ENCODE assay signal across 9 cellular contexts in genomic region chr16:31441956-31442355, GRCh38. TPM values are rescaled to one million over a fixed set of nuclear protein-coding genes. Genes with fewer than 3 reads are reported as not detected.
DNase-seq lines count a peak whose midpoint lies in the region; ATAC-seq and TF ChIP-seq lines count a peak whose summit lies in the region.
"Had no signal": no experiment of that assay in that cellular context is flagged by ENCODE, and none has a peak within 500 bp of the region (broad histone marks: within the 10 kb centered on the region; RNA-seq: fewer than 3 reads in every experiment).

No MANE protein-coding gene starts in this region.

- peaks cover 17% of the 10 kb centered on the region for H3K36me3 Mint-ChIP-seq in Calu3 (ENCODE audit: insufficient read depth, unreplicated experiment)
- no peaks in the 10 kb centered on the region for H3K36me3 Mint-ChIP-seq in activated B cell treated with CpG ODN at 0.5 μM for 24 hours (ENCODE audit: low read depth)

- WGBS in gastroesophageal sphincter (ENCODE audit: low coverage in 1 of 2), 2 donors: 65 to 67% methylated on average over 15 to 24 of the region's 34 CpGs

- intact Hi-C loops in Calu3 (cut with micrococcal nuclease; ENCODE audit: unreplicated experiment): loop anchor here (5.0 kb wide), 2 partner anchors 55 to 240 kb away; partner anchors contain the start of gene PYCARD
- intact Hi-C loops in activated B cell treated with CpG ODN at 0.5 μM for 24 hours (cut with micrococcal nuclease): loop anchor here (2.0 to 5.0 kb wide), 3 partner anchors 17 to 370 kb away; partner anchors contain the start of genes ARMC5, ZNF646 and ZNF668
- intact Hi-C loops in gastrocnemius medialis (cut with DNase I; ENCODE audit: low total_unique reads): loop anchor here (2.0 to 5.0 kb wide), 2 partner anchors 225 to 457 kb away; partner anchors contain the start of genes HSD3B7 and PYDC1

- CTCF ChIA-PET in Calu3 (lab: Charles Lee) (interaction anchor here (0.6 to 1.3 kb wide), 5 partner anchors 16 to 325 kb away, joined by 3 to 5 read pairs (median 4); partner anchors contain the start of gene ARMC5), activated B cell treated with CpG ODN at 0.5 μM for 24 hours (lab: Charles Lee) (interaction anchor here (0.8 to 5.1 kb wide), 5 partner anchors 12 to 458 kb away, joined by 3 to 27 read pairs (median 3); partner anchors contain the start of genes HSD3B7, ZNF646 and ZNF668)

- no peak for TF ChIP-seq EP300 in gastroesophageal sphincter (IDR thresholded peaks at IDR 0.05)

- H3K27me3 ChIP-seq in gastroesophageal sphincter (no peaks in the 10 kb centered on the region), gastrocnemius medialis (no peaks in the 10 kb centered on the region)

- DNase-seq in Calu3 (no peak), activated B cell treated with CpG ODN at 0.5 μM for 24 hours (no peak), gastrocnemius medialis (peak in 1 of 2 donors; percentile 16), NCI-H1417 treated with DMSO at 0.1 percent for 48 hours (lab: John Stamatoyannopoulos, UW) (no peak), LoVo (ENCODE audit: low spot score) (no peak), NCI-H524 (lab: John Stamatoyannopoulos, UW) (no peak)

- H3K27ac Mint-ChIP-seq in Calu3 (ENCODE audit: unreplicated experiment) (peak overlapping the region; percentile 62), activated B cell treated with CpG ODN at 0.5 μM for 24 hours (no peak overlapping the region)

- no peaks in the 10 kb centered on the region for H3K9me3 Mint-ChIP-seq in Calu3 (ENCODE audit: low read depth, unreplicated experiment)
- no peaks in the 10 kb centered on the region for H3K9me3 Mint-ChIP-seq in activated B cell treated with CpG ODN at 0.5 μM for 24 hours

- peaks cover 7% of the 10 kb centered on the region for H3K4me1 Mint-ChIP-seq in Calu3 (ENCODE audit: low read depth, unreplicated experiment)
- peaks cover 22% of the 10 kb centered on the region for H3K4me1 Mint-ChIP-seq in activated B cell treated with CpG ODN at 0.5 μM for 24 hours

- peak overlapping the region; percentile 72 for H3K4me3 Mint-ChIP-seq in Calu3 (ENCODE audit: low read depth, unreplicated experiment)
- H3K4me3 Mint-ChIP-seq in activated B cell treated with CpG ODN at 0.5 μM for 24 hours: peak overlapping the region; percentile 68

- no TSS peak for BruUV-seq in Calu3 (replicated peaks; lab: Mats Ljungman, UMichigan)

- TF ChIP-seq CTCF in Calu3 (IDR thresholded peaks at IDR 0.05; ENCODE audit: unreplicated experiment) (no peak), activated B cell treated with CpG ODN at 0.5 μM for 24 hours (IDR thresholded peaks at IDR 0.05) (no peak), gastroesophageal sphincter (IDR thresholded peaks at IDR 0.05) (no peak), gastrocnemius medialis (IDR thresholded peaks at IDR 0.05 in 4 of 5, conservative IDR thresholded peaks at IDR 0.05 in 1 of 5) (no peak)

- H3K9me3 ChIP-seq in gastroesophageal sphincter: no peaks in the 10 kb centered on the region
- H3K9me3 ChIP-seq in gastrocnemius medialis: no peaks in the 10 kb centered on the region

- H3K4me1 ChIP-seq in gastroesophageal sphincter (peaks cover 0 to 18% (median 0%) of the 10 kb centered on the region in 3 donors), gastrocnemius medialis (peaks cover 19 to 21% of the 10 kb centered on the region in 2 donors)

- H3K27me3 Mint-ChIP-seq in Calu3 (ENCODE audit: unreplicated experiment) (peaks cover 8% of the 10 kb centered on the region), activated B cell treated with CpG ODN at 0.5 μM for 24 hours (peaks cover 2% of the 10 kb centered on the region)

- H3K27ac ChIP-seq in gastroesophageal sphincter: peak overlapping the region in 2 of 4 donors; percentile 93 to 94
- peak overlapping the region; percentile 87 to 99 (median 96) for H3K27ac ChIP-seq in gastrocnemius medialis

- POLR2A ChIA-PET in activated B cell treated with CpG ODN at 0.5 μM for 24 hours (lab: Charles Lee): interaction anchor here (1.3 kb wide), 3 partner anchors 16 to 259 kb away, joined by 3 to 6 read pairs (median 4); no protein-coding TSS in a partner anchor

- TF ChIP-seq POLR2A in gastroesophageal sphincter (IDR thresholded peaks at IDR 0.05) (no peak), gastrocnemius medialis (IDR thresholded peaks at IDR 0.05) (no peak)

- in situ Hi-C loops in gastrocnemius medialis (cut with MboI; ENCODE audit: low sequenced_read_pairs in 4 of 4): loop anchor here (10.0 to 25.0 kb wide), 6 partner anchors 57 to 480 kb away; partner anchors contain the start of genes HSD3B7 (in 2 of the 4), BCKDK (in 1 of the 4), FUS (in 1 of the 4) and SETD1A (in 1 of the 4)

- H3K36me3 ChIP-seq in gastroesophageal sphincter: no peaks in the 10 kb centered on the region
- H3K36me3 ChIP-seq in gastrocnemius medialis: no peaks in the 10 kb centered on the region

- peak overlapping the region; percentile 79 to 82 for H3K4me3 ChIP-seq in gastroesophageal sphincter
- peak overlapping the region; percentile 59 to 84 (median 70) for H3K4me3 ChIP-seq in gastrocnemius medialis

- ATAC-seq in activated B cell treated with CpG ODN at 0.5 μM for 24 hours (ENCODE audit: low read depth) (no peak), gastroesophageal sphincter (no peak), gastrocnemius medialis (no peak), HG03025 (IDR thresholded peaks at IDR 0.05; ENCODE audit: low FRiP score, unreplicated experiment) (no peak)

RNA-seq across cellular contexts. Expression of gene ZNF843, which starts 0.6 kb away (rescaled TPM):
- 0.17 TPM in 1 of 2 replicates, not detected in the other for total RNA-seq in Calu3 (2022)
- 0.10 and 0.11 TPM in 2 replicates for total RNA-seq in activated B cell treated with CpG ODN at 0.5 μM for 24 hours
- 1 to 10 TPM in 3 of 4 donors, under 1 TPM in 1; 0.62 to 1.6 (median 1.3) TPM for total RNA-seq in gastroesophageal sphincter
- total RNA-seq in gastrocnemius medialis: 1 to 10 TPM in 3 of 4 donors, under 1 TPM in 1; 0.65 to 3.0 (median 1.5) TPM
- total RNA-seq: HT1080 had no signal

RNA-seq across cellular contexts. Expression of gene COX6A2, which starts 13.8 kb away (rescaled TPM):
- total RNA-seq in Calu3 (2022) (not detected in 2 replicates), activated B cell treated with CpG ODN at 0.5 μM for 24 hours (not detected in 2 replicates), gastroesophageal sphincter (not detected), gastrocnemius medialis (1,000 to 10,000 TPM in 1 of 4 donors, 100 to 1,000 TPM in 3; 597 to 1,192 (median 930) TPM)
- total RNA-seq: HT1080 had no signal

RNA-seq across cellular contexts. Expression of gene ARMC5, which starts 17.3 kb away (rescaled TPM):
- total RNA-seq in Calu3 (2022): 13.2 and 13.6 TPM in 2 replicates
- total RNA-seq in activated B cell treated with CpG ODN at 0.5 μM for 24 hours: 10.9 TPM in 2 replicates
- total RNA-seq in gastroesophageal sphincter: 10 to 100 TPM in 1 of 4 donors, 1 to 10 TPM in 3; 4.7 to 14.2 (median 8.7) TPM
- 10 to 100 TPM; 13.9 to 24.3 (median 19.4) TPM for total RNA-seq in gastrocnemius medialis

RNA-seq across cellular contexts. Expression of gene TGFB1I1, which starts 30.0 kb away (rescaled TPM):
- 14.5 and 18.7 TPM in 2 replicates for total RNA-seq in Calu3 (2022)
- total RNA-seq in activated B cell treated with CpG ODN at 0.5 μM for 24 hours: 1.4 and 2.6 TPM in 2 replicates
- 100 to 1,000 TPM; 157 to 438 (median 211) TPM for total RNA-seq in gastroesophageal sphincter
- 10 to 100 TPM in 1 of 4 donors, 1 to 10 TPM in 3; 4.6 to 14.4 (median 7.4) TPM for total RNA-seq in gastrocnemius medialis

RNA-seq across cellular contexts. Expression of gene SLC5A2, which starts 41.0 kb away (rescaled TPM):
- total RNA-seq in Calu3 (2022) (0.54 and 1.6 TPM in 2 replicates), activated B cell treated with CpG ODN at 0.5 μM for 24 hours (not detected in 2 replicates), gastroesophageal sphincter (not detected), gastrocnemius medialis (not detected)
- total RNA-seq: HT1080 had no signal

Comparison
In these comparisons a context has a peak if more than half of its experiments do, and no peak if none do; other contexts are left out.
1. RNA of gene COX6A2, which starts 13.8 kb away (total RNA-seq): 597 to 1,192 TPM in gastrocnemius medialis; not detected in Calu3, not detected in activated B cell treated with CpG ODN at 0.5 μM for 24 hours and not detected in gastroesophageal sphincter; every median in the first group is over 100 times any median in the second.